ENCODE assay signal across 26 cellular contexts in the genomic region with DNA sequence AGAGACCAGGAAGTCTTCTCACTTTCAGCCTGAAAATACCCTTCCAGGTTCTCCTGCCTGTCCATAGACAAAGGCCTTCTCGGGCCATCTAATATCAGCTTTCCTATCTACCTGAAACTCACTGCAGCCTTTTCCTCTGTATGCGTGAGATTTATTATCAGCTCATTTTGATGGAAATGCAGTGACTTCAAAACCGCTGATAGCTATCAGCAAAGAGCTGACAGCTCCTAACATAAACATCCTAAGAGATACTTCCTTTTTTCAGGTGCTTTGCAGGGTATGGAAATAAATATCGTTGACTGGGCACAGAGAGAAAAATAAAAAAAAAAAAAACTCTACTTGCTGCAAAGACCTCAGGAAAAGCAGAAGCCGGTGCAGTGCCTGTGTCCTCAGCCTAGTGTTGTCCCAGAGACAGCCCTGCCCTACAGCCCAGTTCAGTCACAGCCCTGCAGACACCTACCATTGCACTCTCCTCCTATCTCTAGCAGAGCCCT.
A peak's percentile ranks its signal among the peaks of the same experiment; 100 is the strongest.
DNase-seq lines count a peak whose midpoint lies in the region; ATAC-seq, FAIRE-seq and TF ChIP-seq lines count a peak whose summit lies in the region.
"Had no signal": no experiment of that assay in that cellular context is flagged by ENCODE, and none has a peak within 500 bp of the region (broad histone marks: within the 10 kb centered on the region; RNA-seq: fewer than 3 reads in every experiment).

No MANE protein-coding gene starts in this region.

- peaks cover 1 to 5% of the 10 kb centered on the region in 2 donors for H3K27me3 Mint-ChIP-seq in T-cell
- H3K27me3 Mint-ChIP-seq in stimulated activated memory B cell treated with anti-CD40 and anti-IgM and Interleukin-4, amounts not matched to agents 10 μg/mL and 1 μg/mL and 100 μg/mL, for 72 hours = peaks cover 9% of the 10 kb centered on the region

- H3K27me3 ChIP-seq in K562 (ENCODE audit: control insufficient read depth in 2 of 2, insufficient read depth in 2 of 2, low read length in 2 of 2) (no peaks in the 10 kb centered on the region; a peak in 2 of 5 replicates), body of pancreas (no peaks in the 10 kb centered on the region), foreskin keratinocyte (no peaks in the 10 kb centered on the region)
- H3K27me3 ChIP-seq: SJCRH30 had no signal

- H3K9me3 Mint-ChIP-seq in T-cell = no peaks in the 10 kb centered on the region
- no peaks in the 10 kb centered on the region for H3K9me3 Mint-ChIP-seq in stimulated activated memory B cell treated with anti-CD40 and anti-IgM and Interleukin-4, amounts not matched to agents 10 μg/mL and 1 μg/mL and 100 μg/mL, for 72 hours
- H3K9me3 Mint-ChIP-seq: CD8-positive, alpha-beta memory T cell; H9 had no signal

- 0% methylated on average over 5 of the region's 5 CpGs for whole genome bisulfite sequencing in K562 (ENCODE audit: insufficient coverage, low coverage, missing lambda C conversion rate)
- WGBS in body of pancreas, 2 donors = 57 to 79% methylated on average over 5 of the region's 5 CpGs

- no peak for TF ChIP-seq RAD21 in K562 (CRISPR knock-in tag; conservative IDR thresholded peaks at IDR 0.05 in 1 of 2, IDR thresholded peaks at IDR 0.05 in 1 of 2)

- no peaks in the 10 kb centered on the region for H4K20me1 ChIP-seq in K562 (replicated peaks; ENCODE audit: control insufficient read depth, insufficient read depth, low read length)

- DNase-seq in NOMO-1 (lab: John Stamatoyannopoulos, UW; ENCODE audit: unreplicated experiment in 2 of 2) (peak; percentile 40 to 65), T-cell (no peak), K562 (ENCODE audit: extremely low read depth in 1 of 4, low spot score in 3 of 4) (no peak), body of pancreas (no peak), kidney tubule cell (ENCODE audit: low spot score) (no peak), foreskin keratinocyte (no peak)
- DNase-seq: CD8-positive, alpha-beta memory T cell; DMS 273 treated with DMSO at 0.1 percent for 48 hours; EL; GF-D8; GM23248; H9; MM.1S; NCI-H1417; NCI-H1694 treated with DMSO at 0.1 percent for 48 hours; NCI-H2081; NCI-H2227 treated with DMSO at 0.1 percent for 48 hours; NCI-H526 treated with DMSO at 0.1 percent for 48 hours; SJCRH30 had no signal

- in situ Hi-C loops in K562 (cut with MboI) = loop anchor here (25.0 kb wide), 1 partner anchor 1479 kb away; no protein-coding TSS in a partner anchor

- H3K36me3 Mint-ChIP-seq in T-cell = no peaks in the 10 kb centered on the region
- H3K36me3 Mint-ChIP-seq in stimulated activated memory B cell treated with anti-CD40 and anti-IgM and Interleukin-4, amounts not matched to agents 10 μg/mL and 1 μg/mL and 100 μg/mL, for 72 hours = no peaks in the 10 kb centered on the region
- H3K36me3 Mint-ChIP-seq: CD14-positive monocyte; CD8-positive, alpha-beta memory T cell had no signal

- no peak for TF ChIP-seq CTCF in K562 (IDR thresholded peaks at IDR 0.05 in 2 of 3, conservative IDR thresholded peaks at IDR 0.05 in 1 of 3; ENCODE audit: insufficient read depth in 2 of 3, low read depth in 1 of 3, low read length in 3 of 3)
- TF ChIP-seq CTCF in body of pancreas (IDR thresholded peaks at IDR 0.05) = no peak
- TF ChIP-seq CTCF in foreskin keratinocyte (conservative IDR thresholded peaks at IDR 0.05) = no peak

- TF ChIP-seq POLR2A in K562 (conservative IDR thresholded peaks at IDR 0.05) = no peak
- TF ChIP-seq POLR2A in body of pancreas (IDR thresholded peaks at IDR 0.05) = no peak

- H3K9me3 ChIP-seq in K562 (replicated peaks; ENCODE audit: control insufficient read depth, insufficient read depth, low read depth, low read length) (no peaks in the 10 kb centered on the region), body of pancreas (no peaks in the 10 kb centered on the region)
- H3K9me3 ChIP-seq: SJCRH30 had no signal

- H3K79me2 ChIP-seq in K562 (ENCODE audit: control insufficient read depth, insufficient read depth, low read length) = no peaks in the 10 kb centered on the region

- CTCF ChIA-PET in T-cell (lab: Charles Lee) (no interaction called here), K562 (lab: Yijun Ruan, JAX; ENCODE audit: low intra/inter-chr PET ratio) (no interaction called here)

- H3K4me1 ChIP-seq in K562 (replicated peaks in 1 of 2; ENCODE audit: control insufficient read depth in 2 of 2, insufficient read depth in 2 of 2, low read length in 2 of 2) = no peaks in the 10 kb centered on the region; a peak in 1 of 5 replicates
- no peaks in the 10 kb centered on the region for H3K4me1 ChIP-seq in body of pancreas
- peaks cover 21% of the 10 kb centered on the region for H3K4me1 ChIP-seq in foreskin keratinocyte
- H3K4me1 ChIP-seq: SJCRH30 had no signal

- no peak overlapping the region for H3K9ac ChIP-seq in K562 (ENCODE audit: insufficient read depth in 1 of 2, low read depth in 2 of 2, low read length in 2 of 2)
- H3K9ac ChIP-seq: GM23248, KMS-11 had no signal

- H3K4me2 ChIP-seq in K562 (ENCODE audit: insufficient read depth, low read length) = no peak overlapping the region
- H3K4me2 ChIP-seq: KMS-11 had no signal

- H3K36me3 ChIP-seq in K562 (ENCODE audit: control insufficient read depth, insufficient read depth, low read length) (no peaks in the 10 kb centered on the region), body of pancreas (replicated peaks in 1 of 2; ENCODE audit: insufficient read depth in 1 of 2, low read depth in 2 of 2) (no peaks in the 10 kb centered on the region)
- H3K36me3 ChIP-seq: SJCRH30 had no signal

- peaks cover 0 to 28% (median 20%) of the 10 kb centered on the region in 3 donors for H3K4me1 Mint-ChIP-seq in T-cell
- no peaks in the 10 kb centered on the region for H3K4me1 Mint-ChIP-seq in stimulated activated memory B cell treated with anti-CD40 and anti-IgM and Interleukin-4, amounts not matched to agents 10 μg/mL and 1 μg/mL and 100 μg/mL, for 72 hours
- H3K4me1 Mint-ChIP-seq: B cell, CD14-positive monocyte, H9 had no signal

- peak overlapping the region; percentile 13 to 36 for H3K27ac Mint-ChIP-seq in T-cell
- no peak overlapping the region for H3K27ac Mint-ChIP-seq in stimulated activated memory B cell treated with anti-CD40 and anti-IgM and Interleukin-4, amounts not matched to agents 10 μg/mL and 1 μg/mL and 100 μg/mL, for 72 hours
- H3K27ac Mint-ChIP-seq: B cell, CD14-positive monocyte, H9 had no signal

- ATAC-seq in T-cell (replicated peaks in 1 of 4) = no peak
- ATAC-seq in K562 = no peak
- ATAC-seq in stimulated activated memory B cell treated with anti-CD40 and anti-IgM and Interleukin-4, amounts not matched to agents 10 μg/mL and 1 μg/mL and 100 μg/mL, for 72 hours = peak; percentile 42
- ATAC-seq in body of pancreas = no peak
- ATAC-seq in foreskin keratinocyte = no peak
- ATAC-seq: SK-N-SH treated with all-trans-retinoic acid at 6 μM for 48 hours had no signal

- FAIRE-seq in K562 (lab: Jason Lieb, UNC) = no peak
- FAIRE-seq: HTR-8/SVneo, RCC 7860 had no signal

- no peak overlapping the region for H3K4me3 ChIP-seq in K562
- H3K4me3 ChIP-seq in body of pancreas = no peak overlapping the region
- H3K4me3 ChIP-seq: GM23248, SJCRH30 had no signal

- BruUV-seq in K562 (replicated peaks; lab: Mats Ljungman, UMichigan) = no TSS peak

- no peak for TF ChIP-seq EP300 in K562 (IDR thresholded peaks at IDR 0.05; ENCODE audit: low read length)

- H3K27ac ChIP-seq in K562 (ENCODE audit: extremely low read depth, low read depth, low read length) (no peak overlapping the region), body of pancreas (no peak overlapping the region), foreskin keratinocyte (no peak overlapping the region)
- H3K27ac ChIP-seq: GM23248, KMS-11, SJCRH30 had no signal

- no peaks in the 10 kb centered on the region for H3K9me1 ChIP-seq in K562 (ENCODE audit: control insufficient read depth, insufficient read depth, low read length)

- POLR2A ChIA-PET in T-cell (lab: Charles Lee) = no interaction called here
- POLR2A ChIA-PET in K562 (lab: Yijun Ruan, JAX) = interaction anchor here (0.5 kb wide), 1 partner anchor 214 kb away, joined by 3 read pairs; no protein-coding TSS in a partner anchor

- intact Hi-C loops in K562 (cut with micrococcal nuclease) = no loop called here
- intact Hi-C loops in body of pancreas (cut with DNase I) = no loop called here

- no peak overlapping the region for H2AFZ ChIP-seq in K562 (ENCODE audit: low read depth, low read length)
- H2AFZ ChIP-seq: GM23248 had no signal

- no peak overlapping the region for H3K4me3 Mint-ChIP-seq in T-cell
- H3K4me3 Mint-ChIP-seq in stimulated activated memory B cell treated with anti-CD40 and anti-IgM and Interleukin-4, amounts not matched to agents 10 μg/mL and 1 μg/mL and 100 μg/mL, for 72 hours = no peak overlapping the region
- H3K4me3 Mint-ChIP-seq: B cell, CD14-positive monocyte, H9 had no signal

TF ChIP-seq in K562, 482 proteins besides CTCF, POLR2A, EP300 and RAD21 (continues in another document):
- TF ChIP-seq BRD9 (IDR thresholded peaks at IDR 0.05; ENCODE audit: low read depth, partially characterized antibody) (no peak), SMARCE1 (IDR thresholded peaks at IDR 0.05) (peak; percentile 18; the same call in 1 of the 2 replicates), NCOA4 (IDR thresholded peaks at IDR 0.05; ENCODE audit: partially characterized antibody) (no peak), TGIF2 (CRISPR knock-in tag; IDR thresholded peaks at IDR 0.05) (no peak), CTBP1 (IDR thresholded peaks at IDR 0.05; ENCODE audit: borderline replicate concordance) (peak; percentile 47; the same call in 1 of the 2 replicates), MEIS2 (IDR thresholded peaks at IDR 0.05; ENCODE audit: partially characterized antibody) (peak; percentile 71), GATAD2A (IDR thresholded peaks at IDR 0.05) (no peak)
- TF ChIP-seq, protein P1, sequence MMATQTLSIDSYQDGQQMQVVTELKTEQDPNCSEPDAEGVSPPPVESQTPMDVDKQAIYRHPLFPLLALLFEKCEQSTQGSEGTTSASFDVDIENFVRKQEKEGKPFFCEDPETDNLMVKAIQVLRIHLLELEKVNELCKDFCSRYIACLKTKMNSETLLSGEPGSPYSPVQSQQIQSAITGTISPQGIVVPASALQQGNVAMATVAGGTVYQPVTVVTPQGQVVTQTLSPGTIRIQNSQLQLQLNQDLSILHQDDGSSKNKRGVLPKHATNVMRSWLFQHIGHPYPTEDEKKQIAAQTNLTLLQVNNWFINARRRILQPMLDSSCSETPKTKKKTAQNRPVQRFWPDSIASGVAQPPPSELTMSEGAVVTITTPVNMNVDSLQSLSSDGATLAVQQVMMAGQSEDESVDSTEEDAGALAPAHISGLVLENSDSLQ (IDR thresholded peaks at IDR 0.05) = peak; percentile 27; the same call in 1 of the 2 replicates

Comparison
In these comparisons a context has a peak if more than half of its experiments do, and no peak if none do; other contexts are left out.
1. DNase-seq: peak in NOMO-1 (2 of 2); none in T-cell (0 of 34), K562 (0 of 4), body of pancreas (0 of 4), kidney tubule cell (single experiment) and foreskin keratinocyte (0 of 2).